ENCODE assay signal across 8 cellular contexts in genomic region chr3:73848173-73848751, GRCh38.
DNase-seq lines count a peak whose midpoint lies in the region; ATAC-seq and TF ChIP-seq lines count a peak whose summit lies in the region.

No MANE protein-coding gene starts in this region.

- peaks cover 4% of the 10 kb centered on the region for H3K9me3 Mint-ChIP-seq in neural progenitor cell

- no peaks in the 10 kb centered on the region for H3K36me3 ChIP-seq in neural progenitor cell

- H3K4me1 Mint-ChIP-seq in neural progenitor cell, result peaks cover 5% of the 10 kb centered on the region

- H3K4me3 ChIP-seq in dorsolateral prefrontal cortex (no peak overlapping the region), neural progenitor cell (no peak overlapping the region)

- peak; percentile 6 for DNase-seq in NCI-H524 treated with DMSO at 0.1 percent for 48 hours (lab: John Stamatoyannopoulos, UW)
- DNase-seq in dorsolateral prefrontal cortex, result no peak
- peak; percentile 51 for DNase-seq in neural progenitor cell (ENCODE audit: low spot score)
- DNase-seq in stimulated activated CD4-positive, alpha-beta T cell treated with anti-CD3 and anti-CD28 coated beads, Interleukin-4, amount 100 ng/mL, for 24 hours, result no peak
- DNase-seq in C1 segment of cervical spinal cord (lab: John Stamatoyannopoulos, UW), result no peak

- H3K27me3 ChIP-seq in dorsolateral prefrontal cortex (no peaks in the 10 kb centered on the region), neural progenitor cell (no peaks in the 10 kb centered on the region)

- H3K4me2 ChIP-seq in neural progenitor cell, result no peak overlapping the region

- intact Hi-C loops in dorsolateral prefrontal cortex (cut with DNase I), result loop anchor here (2.0 to 10.0 kb wide), 3 partner anchors 63 to 339 kb away; no protein-coding TSS in a partner anchor

- H3K27ac Mint-ChIP-seq in neural progenitor cell, result no peak overlapping the region

- no peak overlapping the region for H3K4me3 Mint-ChIP-seq in neural progenitor cell

- TF ChIP-seq CTCF in GM12874 (IDR thresholded peaks at IDR 0.05; ENCODE audit: insufficient read depth, low read depth, low read length), result peak; percentile 20; the same call in 1 of the 2 replicates
- TF ChIP-seq CTCF in dorsolateral prefrontal cortex (IDR thresholded peaks at IDR 0.05 in 54 of 56, conservative IDR thresholded peaks at IDR 0.05 in 2 of 56; ENCODE audit: low read depth in 1 of 56, partially characterized antibody in 56 of 56), result peak; percentile 59 to 91 (median 77)
- peak; percentile 78 for TF ChIP-seq CTCF in neural progenitor cell (IDR thresholded peaks at IDR 0.05)

- H3K9me3 ChIP-seq in neural progenitor cell (ENCODE audit: low read depth), result no peaks in the 10 kb centered on the region

- peaks cover 11% of the 10 kb centered on the region for H3F3A ChIP-seq in neural progenitor cell (ENCODE audit: low read depth)

- no peak overlapping the region for H3K9ac ChIP-seq in neural progenitor cell

- peaks cover 6% of the 10 kb centered on the region for H3K4me1 ChIP-seq in neural progenitor cell

- H3K27ac ChIP-seq in dorsolateral prefrontal cortex, result no peak overlapping the region
- H3K27ac ChIP-seq in neural progenitor cell, result no peak overlapping the region

- ATAC-seq in GM18867 (IDR thresholded peaks at IDR 0.05; ENCODE audit: unreplicated experiment) (no peak), HG03097 (IDR thresholded peaks at IDR 0.05; ENCODE audit: low FRiP score, unreplicated experiment) (no peak)

- H3K27me3 Mint-ChIP-seq in neural progenitor cell (ENCODE audit: insufficient read depth, low read depth), result peaks cover 2% of the 10 kb centered on the region

- no peak overlapping the region for H2AFZ ChIP-seq in neural progenitor cell (replicated peaks)

- H3K79me2 ChIP-seq in neural progenitor cell (ENCODE audit: low read depth), result no peaks in the 10 kb centered on the region

- H3K36me3 Mint-ChIP-seq in neural progenitor cell, result no peaks in the 10 kb centered on the region

- no peaks in the 10 kb centered on the region for H4K20me1 ChIP-seq in neural progenitor cell (ENCODE audit: low read depth)

Comparison
In these comparisons a context has a peak if more than half of its experiments do, and no peak if none do; other contexts are left out.
1. CTCF ChIP-seq: peak in every context shown above with its lines; median percentile 78 in neural progenitor cell; 77 in dorsolateral prefrontal cortex; 20 in GM12874.
2. DNase-seq: peak in NCI-H524 treated with DMSO at 0.1 percent for 48 hours (single experiment) and neural progenitor cell (single experiment); none in dorsolateral prefrontal cortex (0 of 10), stimulated activated CD4-positive, alpha-beta T cell treated with anti-CD3 and anti-CD28 coated beads, Interleukin-4, amount 100 ng/mL, for 24 hours (single experiment) and C1 segment of cervical spinal cord (0 of 14).